20 cellular contexts compared by ENCODE assay signal in genomic region chr2:209471037-209471436, GRCh38. TPM values are rescaled to one million over a fixed set of nuclear protein-coding genes. Genes with fewer than 3 reads are reported as not detected.
DNase-seq lines count a peak whose midpoint lies in the region; ATAC-seq, FAIRE-seq and TF ChIP-seq lines count a peak whose summit lies in the region.
"Had no signal": no experiment of that assay in that cellular context is flagged by ENCODE, and none has a peak within 500 bp of the region (broad histone marks: within the 10 kb centered on the region; RNA-seq: fewer than 3 reads in every experiment).

No MANE protein-coding gene starts in this region.

- peak; percentile 62 for FAIRE-seq in astrocyte (lab: Jason Lieb, UNC)

- H3K4me2 ChIP-seq in astrocyte (ENCODE audit: low read length): peak overlapping the region; percentile 38
- H3K4me2 ChIP-seq: KMS-11 had no signal

- POLR2A ChIA-PET in MCF 10A (lab: Yijun Ruan, JAX): no interaction called here

- DNase-seq in MCF 10A (ENCODE audit: unreplicated experiment) (peak; percentile 53), breast epithelium (ENCODE audit: low spot score in 2 of 2) (no peak), astrocyte (ENCODE audit: low read depth) (peak; percentile 62), foreskin keratinocyte (peak in 1 of 2 donors; percentile 37), ecto neural progenitor cell (ENCODE audit: low spot score) (no peak), KBM-7 (no peak), globus pallidus (ENCODE audit: low spot score) (no peak)
- DNase-seq: activated CD8-positive, alpha-beta T cell treated with anti-CD3 and anti-CD28 coated beads, Interleukin-2, amount 10 ng/mL, durations not matched to agents 7 days and 5 days; colonic mucosa; COR-L47; hypothalamus; NCI-H1694; ovary; stimulated activated naive CD4-positive, alpha-beta T cell; SW 1271 had no signal

- H3K4me1 Mint-ChIP-seq in MCF 10A (ENCODE audit: insufficient read depth, unreplicated experiment) (peaks cover 25% of the 10 kb centered on the region), astrocyte (ENCODE audit: low read depth, unreplicated experiment) (peaks cover 21% of the 10 kb centered on the region)

- TF ChIP-seq POLR2A in breast epithelium (IDR thresholded peaks at IDR 0.05): no peak

- no peak overlapping the region for H3K27ac Mint-ChIP-seq in MCF 10A (ENCODE audit: low read depth, unreplicated experiment)
- H3K27ac Mint-ChIP-seq in astrocyte (ENCODE audit: unreplicated experiment): peak overlapping the region; percentile 70
- H3K27ac Mint-ChIP-seq: activated CD8-positive, alpha-beta T cell treated with anti-CD3 and anti-CD28 coated beads, Interleukin-2, amount 10 ng/mL, durations not matched to agents 7 days and 5 days; activated T-helper 1 cell treated with anti-CD3 and anti-CD28 coated beads, Interleukin-12 subunit alpha, Interleukin-12 subunit beta, Interleukin-2, Interleukin-4 antibody, amounts not matched to agents 30 ng/mL and 10 ng/mL and 1 ng/mL, durations not matched to agents 14 hours and 24 hours and 36 hours; type B pancreatic cell had no signal

- intact Hi-C loops in MCF 10A (cut with micrococcal nuclease): loop anchor here (5.0 kb wide), 1 partner anchor 44 kb away; no protein-coding TSS in a partner anchor
- intact Hi-C loops in breast epithelium (cut with DNase I; ENCODE audit: low total_unique reads): no loop called here

- no peaks in the 10 kb centered on the region for H3K79me2 ChIP-seq in astrocyte (ENCODE audit: insufficient read depth, low read length)

- H3K36me3 Mint-ChIP-seq in MCF 10A (ENCODE audit: insufficient read depth, unreplicated experiment) (no peaks in the 10 kb centered on the region), astrocyte (ENCODE audit: low read depth, unreplicated experiment) (no peaks in the 10 kb centered on the region)

- no peaks in the 10 kb centered on the region for H3K27me3 ChIP-seq in breast epithelium
- no peaks in the 10 kb centered on the region for H3K27me3 ChIP-seq in astrocyte (ENCODE audit: insufficient read depth, low read length)
- H3K27me3 ChIP-seq in foreskin keratinocyte: no peaks in the 10 kb centered on the region
- H3K27me3 ChIP-seq: colonic mucosa, ovary had no signal

- H3K4me3 Mint-ChIP-seq in MCF 10A (ENCODE audit: unreplicated experiment) (no peak overlapping the region), astrocyte (ENCODE audit: unreplicated experiment) (no peak overlapping the region)
- H3K4me3 Mint-ChIP-seq: activated CD8-positive, alpha-beta T cell treated with anti-CD3 and anti-CD28 coated beads, Interleukin-2, amount 10 ng/mL, durations not matched to agents 7 days and 5 days; activated T-helper 1 cell treated with anti-CD3 and anti-CD28 coated beads, Interleukin-12 subunit alpha, Interleukin-12 subunit beta, Interleukin-2, Interleukin-4 antibody, amounts not matched to agents 30 ng/mL and 10 ng/mL and 1 ng/mL, durations not matched to agents 14 hours and 24 hours and 36 hours; type B pancreatic cell had no signal

- no peaks in the 10 kb centered on the region for H4K20me1 ChIP-seq in astrocyte (ENCODE audit: insufficient read depth, low read length)

- no peak for TF ChIP-seq CTCF in MCF 10A (IDR thresholded peaks at IDR 0.05; ENCODE audit: unreplicated experiment)
- no peak for TF ChIP-seq CTCF in breast epithelium (IDR thresholded peaks at IDR 0.05)
- no peak for TF ChIP-seq CTCF in astrocyte (IDR thresholded peaks at IDR 0.05; ENCODE audit: insufficient read depth, low read depth, low read length)
- TF ChIP-seq CTCF in foreskin keratinocyte (conservative IDR thresholded peaks at IDR 0.05): no peak

- CTCF ChIA-PET in MCF 10A (lab: Yijun Ruan, JAX): interaction anchor here (0.9 to 1.1 kb wide), 2 partner anchors 38 to 136 kb away, joined by 3 to 4 read pairs; no protein-coding TSS in a partner anchor

- H3K4me1 ChIP-seq in breast epithelium (no peaks in the 10 kb centered on the region), astrocyte (ENCODE audit: insufficient read depth, low read length) (peaks cover 23% of the 10 kb centered on the region), foreskin keratinocyte (peaks cover 24% of the 10 kb centered on the region)
- H3K4me1 ChIP-seq: colonic mucosa had no signal

- BruUV-seq in MCF 10A (replicated peaks; lab: Mats Ljungman, UMichigan): no TSS peak

- in situ Hi-C loops in KBM-7 (cut with MboI; ENCODE audit: low pct_unique_long_range_greater_than_20kb, low sequenced_read_pairs): no loop called here

- H3K9me3 ChIP-seq in breast epithelium: no peaks in the 10 kb centered on the region
- H3K9me3 ChIP-seq in astrocyte (ENCODE audit: insufficient read depth, low read depth, low read length): no peaks in the 10 kb centered on the region
- H3K9me3 ChIP-seq: colonic mucosa, ovary had no signal

- no peak overlapping the region for H2AFZ ChIP-seq in astrocyte (ENCODE audit: low read depth, low read length)

- H3K9me3 Mint-ChIP-seq in MCF 10A (ENCODE audit: unreplicated experiment): peaks cover 10% of the 10 kb centered on the region
- no peaks in the 10 kb centered on the region for H3K9me3 Mint-ChIP-seq in astrocyte (ENCODE audit: unreplicated experiment)
- H3K9me3 Mint-ChIP-seq: activated T-helper 1 cell treated with anti-CD3 and anti-CD28 coated beads, Interleukin-12 subunit alpha, Interleukin-12 subunit beta, Interleukin-2, Interleukin-4 antibody, amounts not matched to agents 30 ng/mL and 10 ng/mL and 1 ng/mL, durations not matched to agents 14 hours and 24 hours and 36 hours; type B pancreatic cell had no signal

- H3K27me3 Mint-ChIP-seq in MCF 10A (ENCODE audit: insufficient read depth, unreplicated experiment) (no peaks in the 10 kb centered on the region), astrocyte (ENCODE audit: low read depth, unreplicated experiment) (no peaks in the 10 kb centered on the region)

- H3K27ac ChIP-seq in breast epithelium (no peak overlapping the region), astrocyte (ENCODE audit: low read depth, low read length) (no peak overlapping the region), foreskin keratinocyte (peak overlapping the region; percentile 72)
- H3K27ac ChIP-seq: colonic mucosa, HL-60, KMS-11, ovary had no signal

- ATAC-seq in foreskin keratinocyte (peak; percentile 56), GM21390 (IDR thresholded peaks at IDR 0.05; ENCODE audit: unreplicated experiment) (no peak)
- ATAC-seq: activated CD8-positive, alpha-beta T cell treated with anti-CD3 and anti-CD28 coated beads, Interleukin-2, amount 10 ng/mL, durations not matched to agents 7 days and 5 days had no signal

- H3K4me3 ChIP-seq in breast epithelium: no peak overlapping the region
- H3K4me3 ChIP-seq in astrocyte (ENCODE audit: insufficient read depth, low read depth, low read length): no peak overlapping the region
- H3K4me3 ChIP-seq: colonic mucosa, ovary had no signal

- no peak overlapping the region for H3K9ac ChIP-seq in astrocyte (ENCODE audit: low read length)
- H3K9ac ChIP-seq: KMS-11 had no signal

- H3K36me3 ChIP-seq in breast epithelium (no peaks in the 10 kb centered on the region), astrocyte (ENCODE audit: insufficient read depth, low read length) (no peaks in the 10 kb centered on the region)
- H3K36me3 ChIP-seq: colonic mucosa, ovary had no signal

RNA-seq across cellular contexts. Expression of gene MAP2, which starts 47.2 kb away (rescaled TPM):
- total RNA-seq in MCF 10A (2022) (16.2 and 40.2 TPM in 2 replicates), breast epithelium (10 to 100 TPM in 2 of 3 donors, 1 to 10 TPM in 1; 8.2 to 18.6 (median 11.5) TPM), astrocyte (11.8 and 15.9 TPM in 2 replicates), foreskin keratinocyte (7.4 and 9.1 TPM in 2 replicates)
- polyA plus RNA-seq in foreskin keratinocyte: 3.1 and 3.6 TPM in 2 replicates
- total RNA-seq: activated CD8-positive, alpha-beta T cell treated with anti-CD3 and anti-CD28 coated beads, Interleukin-2, amount 10 ng/mL, durations not matched to agents 7 days and 5 days; activated T-helper 1 cell treated with anti-CD3 and anti-CD28 coated beads, Interleukin-12 subunit alpha, Interleukin-12 subunit beta, Interleukin-2, Interleukin-4 antibody, amounts not matched to agents 30 ng/mL and 10 ng/mL and 1 ng/mL, durations not matched to agents 14 hours and 24 hours and 36 hours had no signal

Comparison
In these comparisons a context has a peak if more than half of its experiments do, and no peak if none do; other contexts are left out.
1. DNase-seq: peak in MCF 10A (single experiment) and astrocyte (single experiment); none in breast epithelium (0 of 2), ecto neural progenitor cell (single experiment), KBM-7 (single experiment) and globus pallidus (single experiment).